In the genomic region with DNA sequence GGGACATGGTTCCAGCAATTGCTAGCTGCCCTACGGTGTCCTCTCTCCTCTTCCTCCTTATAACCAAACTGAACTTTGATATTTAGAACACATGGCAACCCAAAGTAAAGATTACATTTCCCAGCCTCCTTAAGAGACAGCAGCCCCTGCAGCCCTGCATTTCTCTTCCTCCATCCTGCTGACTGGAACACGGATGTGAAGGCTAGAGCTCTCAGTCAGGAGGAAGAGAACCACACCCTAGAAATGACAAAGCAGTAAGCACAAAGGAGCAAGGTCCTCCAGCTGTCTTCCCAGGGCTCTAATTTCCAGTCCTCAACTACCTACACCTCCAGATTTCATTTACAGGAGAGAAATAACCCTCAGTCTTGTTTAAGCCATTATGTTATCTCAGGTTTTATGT, we compare ENCODE assay signal across 8 cellular contexts. TPM values are rescaled to one million over a fixed set of nuclear protein-coding genes. Genes with fewer than 3 reads are reported as not detected.
DNase-seq lines count a peak whose midpoint lies in the region; ATAC-seq and TF ChIP-seq lines count a peak whose summit lies in the region.

No MANE protein-coding gene starts in this region.

- H3K27me3 ChIP-seq in CD8-positive, alpha-beta memory T cell (ENCODE audit: insufficient read depth, low read length, poor library complexity, severe bottlenecking), result no peaks in the 10 kb centered on the region
- H3K27me3 ChIP-seq in RWPE2 (ENCODE audit: insufficient read depth, poor library complexity, severe bottlenecking), result no peaks in the 10 kb centered on the region
- no peaks in the 10 kb centered on the region for H3K27me3 ChIP-seq in neural progenitor cell

- H3K4me1 ChIP-seq in CD8-positive, alpha-beta memory T cell (ENCODE audit: insufficient read depth, low read length), result peaks cover 4% of the 10 kb centered on the region
- H3K4me1 ChIP-seq in RWPE2 (ENCODE audit: insufficient read depth, poor library complexity, severe bottlenecking) (peaks cover 36% of the 10 kb centered on the region), neural progenitor cell (peaks cover 2% of the 10 kb centered on the region)

- no peak overlapping the region for H2AFZ ChIP-seq in neural progenitor cell (replicated peaks)

- H3F3A ChIP-seq in neural progenitor cell (ENCODE audit: low read depth), result peaks cover 28% of the 10 kb centered on the region

- H3K9me3 Mint-ChIP-seq in CD8-positive, alpha-beta memory T cell, result no peaks in the 10 kb centered on the region
- no peaks in the 10 kb centered on the region for H3K9me3 Mint-ChIP-seq in neural progenitor cell

- H3K79me2 ChIP-seq in neural progenitor cell (ENCODE audit: low read depth), result peaks cover 90% of the 10 kb centered on the region

- no peaks in the 10 kb centered on the region for H3K27me3 Mint-ChIP-seq in CD8-positive, alpha-beta memory T cell
- no peaks in the 10 kb centered on the region for H3K27me3 Mint-ChIP-seq in neural progenitor cell (ENCODE audit: insufficient read depth, low read depth)

- H3K4me3 Mint-ChIP-seq in CD8-positive, alpha-beta memory T cell, result no peak overlapping the region
- no peak overlapping the region for H3K4me3 Mint-ChIP-seq in neural progenitor cell

- peaks cover 0 to 80% (median 13%) of the 10 kb centered on the region in 3 donors for H3K36me3 Mint-ChIP-seq in CD8-positive, alpha-beta memory T cell
- peaks cover 31% of the 10 kb centered on the region for H3K36me3 Mint-ChIP-seq in neural progenitor cell

- ATAC-seq in RWPE2 (ENCODE audit: low read depth) (no peak), esophagus mucosa (peak; percentile 79), HG02678 (IDR thresholded peaks at IDR 0.05; ENCODE audit: unreplicated experiment) (no peak), HG02840 (IDR thresholded peaks at IDR 0.05; ENCODE audit: low FRiP score, unreplicated experiment) (no peak)

- TF ChIP-seq CTCF in RWPE2 (IDR thresholded peaks at IDR 0.05; ENCODE audit: poor library complexity, severe bottlenecking) (no peak), neural progenitor cell (IDR thresholded peaks at IDR 0.05) (no peak)

- H3K9me3 ChIP-seq in CD8-positive, alpha-beta memory T cell (ENCODE audit: low read length), result no peaks in the 10 kb centered on the region
- H3K9me3 ChIP-seq in RWPE2 (ENCODE audit: severe bottlenecking) (no peaks in the 10 kb centered on the region), neural progenitor cell (ENCODE audit: low read depth) (no peaks in the 10 kb centered on the region)

- peaks cover 13 to 33% (median 30%) of the 10 kb centered on the region in 3 donors for H3K4me1 Mint-ChIP-seq in CD8-positive, alpha-beta memory T cell
- no peaks in the 10 kb centered on the region for H3K4me1 Mint-ChIP-seq in neural progenitor cell

- H3K4me2 ChIP-seq in neural progenitor cell, result no peak overlapping the region

- peaks cover 89% of the 10 kb centered on the region for H4K20me1 ChIP-seq in neural progenitor cell (ENCODE audit: low read depth)

- CTCF ChIA-PET in CD8-positive, alpha-beta memory T cell (lab: Charles Lee), result interaction anchor here (0.9 to 2.9 kb wide), 6 partner anchors 11 to 334 kb away, joined by 3 to 14 read pairs (median 4); partner anchors contain the start of gene DYNC1LI2

- peak overlapping the region in 5 of 8 donors; percentile 31 to 84 (median 48) for H3K27ac Mint-ChIP-seq in CD8-positive, alpha-beta memory T cell
- H3K27ac Mint-ChIP-seq in neural progenitor cell, result peak overlapping the region; percentile 12

- POLR2A ChIA-PET in CD8-positive, alpha-beta memory T cell (lab: Charles Lee), result no interaction called here

- no peak overlapping the region for H3K27ac ChIP-seq in CD8-positive, alpha-beta memory T cell (ENCODE audit: low read depth, low read length)
- H3K27ac ChIP-seq in RWPE2 (ENCODE audit: poor library complexity, severe bottlenecking) (peak overlapping the region; percentile 50), neural progenitor cell (peak overlapping the region; percentile 31)

- no peak for DNase-seq in CD8-positive, alpha-beta memory T cell
- no peak for DNase-seq in RWPE2 (ENCODE audit: low spot score)
- DNase-seq in neural progenitor cell (ENCODE audit: low spot score), result no peak
- DNase-seq in NCI-H1417 treated with DMSO at 0.1 percent for 48 hours (lab: John Stamatoyannopoulos, UW), result no peak
- no peak for DNase-seq in effector CD8-positive, alpha-beta T cell (lab: John Stamatoyannopoulos, UW)

- H3K36me3 ChIP-seq in CD8-positive, alpha-beta memory T cell (ENCODE audit: insufficient read depth, low read length), result peaks cover 48% of the 10 kb centered on the region
- peaks cover 96% of the 10 kb centered on the region for H3K36me3 ChIP-seq in RWPE2 (ENCODE audit: low read depth)
- peaks cover 17% of the 10 kb centered on the region for H3K36me3 ChIP-seq in neural progenitor cell

- no peak overlapping the region for H3K4me3 ChIP-seq in CD8-positive, alpha-beta memory T cell (ENCODE audit: low read length)
- H3K4me3 ChIP-seq in RWPE2 (ENCODE audit: severe bottlenecking) (no peak overlapping the region), neural progenitor cell (no peak overlapping the region)

- H3K9ac ChIP-seq in neural progenitor cell, result no peak overlapping the region

RNA-seq across cellular contexts. Expression of gene DYNC1LI2, which starts 10.9 kb away (rescaled TPM):
- 10 to 100 TPM; 50.5 to 53.8 TPM for total RNA-seq in CD8-positive, alpha-beta memory T cell
- polyA plus RNA-seq in CD8-positive, alpha-beta memory T cell, result 35.0 TPM
- total RNA-seq in esophagus mucosa (69.4 TPM), neural progenitor cell (ENCODE audit: low replicate concordance) (94.3 and 104 TPM in 2 replicates)

RNA-seq across cellular contexts. Expression of gene CMTM4, which starts 44.0 kb away (rescaled TPM):
- total RNA-seq in CD8-positive, alpha-beta memory T cell, result 1 to 10 TPM; 4.1 to 4.4 TPM
- polyA plus RNA-seq in CD8-positive, alpha-beta memory T cell, result 0.20 TPM
- 13.1 TPM for total RNA-seq in esophagus mucosa
- total RNA-seq in neural progenitor cell (ENCODE audit: low replicate concordance), result 25.9 and 39.5 TPM in 2 replicates
